Comparison of ENCODE assay signal across 1 cellular context in the genomic region with DNA sequence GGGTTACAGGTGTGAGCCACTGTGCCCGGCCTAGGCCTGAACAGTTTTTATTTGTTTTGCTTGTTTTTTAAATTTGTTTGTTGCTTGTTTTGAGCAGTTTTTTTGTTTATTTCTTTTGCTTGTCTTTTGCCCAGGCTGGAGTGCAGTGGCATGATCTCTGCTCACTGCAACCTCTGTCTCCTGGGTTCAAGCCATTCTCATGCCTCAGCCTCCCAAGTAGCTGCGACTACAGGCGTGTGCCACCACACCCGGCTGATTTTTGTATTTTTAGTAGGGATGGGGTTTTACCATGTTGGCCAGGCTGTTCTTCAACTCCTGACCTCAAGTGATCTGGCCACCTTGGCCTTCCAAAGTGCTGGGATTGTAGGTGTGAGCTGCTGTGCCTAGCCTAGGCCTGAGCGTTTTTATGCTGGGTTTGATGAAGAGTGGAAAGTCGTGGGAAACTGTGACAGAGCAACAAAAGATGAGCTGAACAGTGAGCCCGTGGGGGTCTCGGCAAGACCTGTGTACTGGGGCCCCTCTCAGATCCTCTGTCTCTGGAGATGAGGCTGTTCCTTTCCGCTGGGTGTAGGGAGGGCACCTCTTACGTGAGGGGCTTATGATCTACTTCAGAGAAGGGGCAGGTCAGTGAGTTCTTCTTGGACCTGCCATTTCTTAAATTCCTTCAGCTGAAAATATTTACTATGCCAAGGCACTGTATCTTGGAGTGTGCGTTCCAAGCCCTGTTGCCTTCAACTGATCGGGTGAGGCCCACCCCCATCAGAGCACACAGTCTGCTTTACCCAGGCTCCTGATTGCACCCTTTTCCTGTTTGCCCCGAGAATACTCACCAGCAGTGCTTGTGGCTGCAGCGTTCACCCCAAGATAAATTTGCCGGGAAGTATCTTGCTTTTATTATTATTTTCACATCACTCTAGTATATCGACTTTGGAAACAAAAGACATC.
TF ChIP-seq lines count a peak whose summit lies in the region.

No MANE protein-coding gene starts in this region.

TF ChIP-seq in GM23338, 12 proteins besides CTCF, POLR2A, EP300 and RAD21 (continued from another document):
- TF ChIP-seq, protein P1, sequence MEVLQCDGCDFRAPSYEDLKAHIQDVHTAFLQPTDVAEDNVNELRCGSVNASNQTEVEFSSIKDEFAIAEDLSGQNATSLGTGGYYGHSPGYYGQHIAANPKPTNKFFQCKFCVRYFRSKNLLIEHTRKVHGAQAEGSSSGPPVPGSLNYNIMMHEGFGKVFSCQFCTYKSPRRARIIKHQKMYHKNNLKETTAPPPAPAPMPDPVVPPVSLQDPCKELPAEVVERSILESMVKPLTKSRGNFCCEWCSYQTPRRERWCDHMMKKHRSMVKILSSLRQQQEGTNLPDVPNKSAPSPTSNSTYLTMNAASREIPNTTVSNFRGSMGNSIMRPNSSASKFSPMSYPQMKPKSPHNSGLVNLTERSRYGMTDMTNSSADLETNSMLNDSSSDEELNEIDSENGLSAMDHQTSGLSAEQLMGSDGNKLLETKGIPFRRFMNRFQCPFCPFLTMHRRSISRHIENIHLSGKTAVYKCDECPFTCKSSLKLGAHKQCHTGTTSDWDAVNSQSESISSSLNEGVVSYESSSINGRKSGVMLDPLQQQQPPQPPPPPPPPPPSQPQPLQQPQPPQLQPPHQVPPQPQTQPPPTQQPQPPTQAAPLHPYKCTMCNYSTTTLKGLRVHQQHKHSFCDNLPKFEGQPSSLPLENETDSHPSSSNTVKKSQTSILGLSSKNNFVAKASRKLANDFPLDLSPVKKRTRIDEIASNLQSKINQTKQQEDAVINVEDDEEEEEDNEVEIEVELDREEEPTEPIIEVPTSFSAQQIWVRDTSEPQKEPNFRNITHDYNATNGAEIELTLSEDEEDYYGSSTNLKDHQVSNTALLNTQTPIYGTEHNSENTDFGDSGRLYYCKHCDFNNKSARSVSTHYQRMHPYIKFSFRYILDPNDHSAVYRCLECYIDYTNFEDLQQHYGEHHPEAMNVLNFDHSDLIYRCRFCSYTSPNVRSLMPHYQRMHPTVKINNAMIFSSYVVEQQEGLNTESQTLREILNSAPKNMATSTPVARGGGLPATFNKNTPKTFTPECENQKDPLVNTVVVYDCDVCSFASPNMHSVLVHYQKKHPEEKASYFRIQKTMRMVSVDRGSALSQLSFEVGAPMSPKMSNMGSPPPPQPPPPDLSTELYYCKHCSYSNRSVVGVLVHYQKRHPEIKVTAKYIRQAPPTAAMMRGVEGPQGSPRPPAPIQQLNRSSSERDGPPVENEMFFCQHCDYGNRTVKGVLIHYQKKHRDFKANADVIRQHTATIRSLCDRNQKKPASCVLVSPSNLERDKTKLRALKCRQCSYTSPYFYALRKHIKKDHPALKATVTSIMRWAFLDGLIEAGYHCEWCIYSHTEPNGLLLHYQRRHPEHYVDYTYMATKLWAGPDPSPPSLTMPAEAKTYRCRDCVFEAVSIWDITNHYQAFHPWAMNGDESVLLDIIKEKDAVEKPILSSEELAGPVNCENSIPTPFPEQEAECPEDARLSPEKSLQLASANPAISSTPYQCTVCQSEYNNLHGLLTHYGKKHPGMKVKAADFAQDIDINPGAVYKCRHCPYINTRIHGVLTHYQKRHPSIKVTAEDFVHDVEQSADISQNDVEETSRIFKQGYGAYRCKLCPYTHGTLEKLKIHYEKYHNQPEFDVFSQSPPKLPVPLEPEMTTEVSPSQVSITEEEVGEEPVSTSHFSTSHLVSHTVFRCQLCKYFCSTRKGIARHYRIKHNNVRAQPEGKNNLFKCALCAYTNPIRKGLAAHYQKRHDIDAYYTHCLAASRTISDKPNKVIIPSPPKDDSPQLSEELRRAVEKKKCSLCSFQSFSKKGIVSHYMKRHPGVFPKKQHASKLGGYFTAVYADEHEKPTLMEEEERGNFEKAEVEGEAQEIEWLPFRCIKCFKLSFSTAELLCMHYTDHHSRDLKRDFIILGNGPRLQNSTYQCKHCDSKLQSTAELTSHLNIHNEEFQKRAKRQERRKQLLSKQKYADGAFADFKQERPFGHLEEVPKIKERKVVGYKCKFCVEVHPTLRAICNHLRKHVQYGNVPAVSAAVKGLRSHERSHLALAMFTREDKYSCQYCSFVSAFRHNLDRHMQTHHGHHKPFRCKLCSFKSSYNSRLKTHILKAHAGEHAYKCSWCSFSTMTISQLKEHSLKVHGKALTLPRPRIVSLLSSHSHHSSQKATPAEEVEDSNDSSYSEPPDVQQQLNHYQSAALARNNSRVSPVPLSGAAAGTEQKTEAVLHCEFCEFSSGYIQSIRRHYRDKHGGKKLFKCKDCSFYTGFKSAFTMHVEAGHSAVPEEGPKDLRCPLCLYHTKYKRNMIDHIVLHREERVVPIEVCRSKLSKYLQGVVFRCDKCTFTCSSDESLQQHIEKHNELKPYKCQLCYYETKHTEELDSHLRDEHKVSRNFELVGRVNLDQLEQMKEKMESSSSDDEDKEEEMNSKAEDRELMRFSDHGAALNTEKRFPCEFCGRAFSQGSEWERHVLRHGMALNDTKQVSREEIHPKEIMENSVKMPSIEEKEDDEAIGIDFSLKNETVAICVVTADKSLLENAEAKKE (CRISPR knock-in tag; IDR thresholded peaks at IDR 0.05), result no peak
- no peak for TF ChIP-seq EZH2phosphoT487 (IDR thresholded peaks at IDR 0.05; ENCODE audit: unreplicated experiment)
- TF ChIP-seq POLR2AphosphoS5 (IDR thresholded peaks at IDR 0.05; ENCODE audit: low read depth), result no peak
- TF ChIP-seq CREB1 (CRISPR knock-in tag; IDR thresholded peaks at IDR 0.05; ENCODE audit: low read depth), result no peak
- no peak for TF ChIP-seq JUNB (IDR thresholded peaks at IDR 0.05; ENCODE audit: unreplicated experiment)
- no peak for TF ChIP-seq EZH2 (IDR thresholded peaks at IDR 0.05; ENCODE audit: low read depth, unreplicated experiment)
- TF ChIP-seq STAT1 (IDR thresholded peaks at IDR 0.05; ENCODE audit: unreplicated experiment), result no peak
- TF ChIP-seq, protein P2, sequence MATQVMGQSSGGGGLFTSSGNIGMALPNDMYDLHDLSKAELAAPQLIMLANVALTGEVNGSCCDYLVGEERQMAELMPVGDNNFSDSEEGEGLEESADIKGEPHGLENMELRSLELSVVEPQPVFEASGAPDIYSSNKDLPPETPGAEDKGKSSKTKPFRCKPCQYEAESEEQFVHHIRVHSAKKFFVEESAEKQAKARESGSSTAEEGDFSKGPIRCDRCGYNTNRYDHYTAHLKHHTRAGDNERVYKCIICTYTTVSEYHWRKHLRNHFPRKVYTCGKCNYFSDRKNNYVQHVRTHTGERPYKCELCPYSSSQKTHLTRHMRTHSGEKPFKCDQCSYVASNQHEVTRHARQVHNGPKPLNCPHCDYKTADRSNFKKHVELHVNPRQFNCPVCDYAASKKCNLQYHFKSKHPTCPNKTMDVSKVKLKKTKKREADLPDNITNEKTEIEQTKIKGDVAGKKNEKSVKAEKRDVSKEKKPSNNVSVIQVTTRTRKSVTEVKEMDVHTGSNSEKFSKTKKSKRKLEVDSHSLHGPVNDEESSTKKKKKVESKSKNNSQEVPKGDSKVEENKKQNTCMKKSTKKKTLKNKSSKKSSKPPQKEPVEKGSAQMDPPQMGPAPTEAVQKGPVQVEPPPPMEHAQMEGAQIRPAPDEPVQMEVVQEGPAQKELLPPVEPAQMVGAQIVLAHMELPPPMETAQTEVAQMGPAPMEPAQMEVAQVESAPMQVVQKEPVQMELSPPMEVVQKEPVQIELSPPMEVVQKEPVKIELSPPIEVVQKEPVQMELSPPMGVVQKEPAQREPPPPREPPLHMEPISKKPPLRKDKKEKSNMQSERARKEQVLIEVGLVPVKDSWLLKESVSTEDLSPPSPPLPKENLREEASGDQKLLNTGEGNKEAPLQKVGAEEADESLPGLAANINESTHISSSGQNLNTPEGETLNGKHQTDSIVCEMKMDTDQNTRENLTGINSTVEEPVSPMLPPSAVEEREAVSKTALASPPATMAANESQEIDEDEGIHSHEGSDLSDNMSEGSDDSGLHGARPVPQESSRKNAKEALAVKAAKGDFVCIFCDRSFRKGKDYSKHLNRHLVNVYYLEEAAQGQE (IDR thresholded peaks at IDR 0.05; ENCODE audit: unreplicated experiment), result no peak
